ENCODE assay signal across 12 cellular contexts in genomic region chr3:5021571-5022092, GRCh38. TPM values are rescaled to one million over a fixed set of nuclear protein-coding genes. Genes with fewer than 3 reads are reported as not detected.
DNase-seq lines count a peak whose midpoint lies in the region; ATAC-seq and TF ChIP-seq lines count a peak whose summit lies in the region.
"Had no signal": no experiment of that assay in that cellular context is flagged by ENCODE, and none has a peak within 500 bp of the region (broad histone marks: within the 10 kb centered on the region; RNA-seq: fewer than 3 reads in every experiment).

No MANE protein-coding gene starts in this region.

- no peaks in the 10 kb centered on the region for H3K4me1 ChIP-seq in breast epithelium
- peaks cover 62% of the 10 kb centered on the region for H3K4me1 ChIP-seq in foreskin keratinocyte

- H3K9me3 Mint-ChIP-seq in MCF 10A (ENCODE audit: unreplicated experiment) (no peaks in the 10 kb centered on the region), type B pancreatic cell (no peaks in the 10 kb centered on the region)
- H3K9me3 Mint-ChIP-seq in activated CD8-positive, alpha-beta T cell treated with anti-CD3 and anti-CD28 coated beads, Interleukin-2, amount 10 ng/mL, durations not matched to agents 7 days and 5 days (ENCODE audit: insufficient read depth): no peaks in the 10 kb centered on the region
- H3K9me3 Mint-ChIP-seq: CD8-positive, alpha-beta T cell had no signal

- H3K27me3 Mint-ChIP-seq in MCF 10A (ENCODE audit: insufficient read depth, unreplicated experiment) (no peaks in the 10 kb centered on the region), type B pancreatic cell (no peaks in the 10 kb centered on the region)
- no peaks in the 10 kb centered on the region for H3K27me3 Mint-ChIP-seq in activated CD8-positive, alpha-beta T cell treated with anti-CD3 and anti-CD28 coated beads, Interleukin-2, amount 10 ng/mL, durations not matched to agents 7 days and 5 days (ENCODE audit: low read depth)

- H3K4me3 Mint-ChIP-seq in MCF 10A (ENCODE audit: unreplicated experiment): no peak overlapping the region
- no peak overlapping the region for H3K4me3 Mint-ChIP-seq in activated CD8-positive, alpha-beta T cell treated with anti-CD3 and anti-CD28 coated beads, Interleukin-2, amount 10 ng/mL, durations not matched to agents 7 days and 5 days
- no peak overlapping the region for H3K4me3 Mint-ChIP-seq in type B pancreatic cell
- H3K4me3 Mint-ChIP-seq: CD8-positive, alpha-beta T cell had no signal

- H3K36me3 Mint-ChIP-seq in MCF 10A (ENCODE audit: insufficient read depth, unreplicated experiment): no peaks in the 10 kb centered on the region
- H3K36me3 Mint-ChIP-seq in activated CD8-positive, alpha-beta T cell treated with anti-CD3 and anti-CD28 coated beads, Interleukin-2, amount 10 ng/mL, durations not matched to agents 7 days and 5 days (ENCODE audit: low read depth): no peaks in the 10 kb centered on the region
- H3K36me3 Mint-ChIP-seq in type B pancreatic cell: no peaks in the 10 kb centered on the region
- H3K36me3 Mint-ChIP-seq: CD8-positive, alpha-beta T cell had no signal

- DNase-seq in MCF 10A (ENCODE audit: unreplicated experiment): peak; percentile 81
- no peak for DNase-seq in breast epithelium (ENCODE audit: low spot score in 2 of 2)
- no peak for DNase-seq in activated CD8-positive, alpha-beta T cell treated with anti-CD3 and anti-CD28 coated beads, Interleukin-2, amount 10 ng/mL, durations not matched to agents 7 days and 5 days
- DNase-seq in foreskin keratinocyte: peak; percentile 90 to 94
- DNase-seq in type B pancreatic cell (ENCODE audit: extremely low spot score, unreplicated experiment): no peak
- no peak for DNase-seq in NCI-H524 (lab: John Stamatoyannopoulos, UW)
- no peak for DNase-seq in middle frontal gyrus (ENCODE audit: extremely low spot score, low spot score)
- DNase-seq: CD8-positive, alpha-beta T cell; NCI-H82; posterior cingulate gyrus; thyroid gland had no signal

- BruUV-seq in MCF 10A (replicated peaks; lab: Mats Ljungman, UMichigan): no TSS peak

- no peak for TF ChIP-seq CTCF in MCF 10A (IDR thresholded peaks at IDR 0.05; ENCODE audit: unreplicated experiment)
- no peak for TF ChIP-seq CTCF in breast epithelium (IDR thresholded peaks at IDR 0.05)
- TF ChIP-seq CTCF in foreskin keratinocyte (conservative IDR thresholded peaks at IDR 0.05): peak; percentile 63
- no peak for TF ChIP-seq CTCF in type B pancreatic cell (conservative IDR thresholded peaks at IDR 0.05)

- H3K4me1 Mint-ChIP-seq in MCF 10A (ENCODE audit: insufficient read depth, unreplicated experiment) (peaks cover 50% of the 10 kb centered on the region), type B pancreatic cell (ENCODE audit: unreplicated experiment) (peaks cover 23% of the 10 kb centered on the region)
- peaks cover 77% of the 10 kb centered on the region for H3K4me1 Mint-ChIP-seq in activated CD8-positive, alpha-beta T cell treated with anti-CD3 and anti-CD28 coated beads, Interleukin-2, amount 10 ng/mL, durations not matched to agents 7 days and 5 days (ENCODE audit: low read depth)

- CTCF ChIA-PET in MCF 10A (lab: Yijun Ruan, JAX): interaction anchor here (0.5 to 11.0 kb wide), 15 partner anchors 10 to 686 kb away, joined by 3 to 185 read pairs (median 4); partner anchors contain the start of gene BHLHE40
- CTCF ChIA-PET in activated CD8-positive, alpha-beta T cell treated with anti-CD3 and anti-CD28 coated beads, Interleukin-2, amount 10 ng/mL, durations not matched to agents 7 days and 5 days (lab: Charles Lee): interaction anchor here (1.1 to 10.7 kb wide), 11 partner anchors 10 to 310 kb away, joined by 3 to 123 read pairs (median 5); partner anchors contain the start of gene BHLHE40

- TF ChIP-seq POLR2A in breast epithelium (IDR thresholded peaks at IDR 0.05): no peak

- POLR2A ChIA-PET in MCF 10A (lab: Yijun Ruan, JAX): interaction anchor here (0.6 to 8.6 kb wide), 14 partner anchors 17 to 312 kb away, joined by 3 to 251 read pairs (median 8); partner anchors contain the start of gene BHLHE40
- POLR2A ChIA-PET in activated CD8-positive, alpha-beta T cell treated with anti-CD3 and anti-CD28 coated beads, Interleukin-2, amount 10 ng/mL, durations not matched to agents 7 days and 5 days (lab: Charles Lee): interaction anchor here (0.7 to 24.9 kb wide), 3 partner anchors 10 to 189 kb away, joined by 3 to 450 read pairs (median 3); partner anchors contain the start of gene BHLHE40

- H3K9me3 ChIP-seq in breast epithelium: no peaks in the 10 kb centered on the region
- H3K9me3 ChIP-seq: thyroid gland had no signal

- H3K27ac ChIP-seq in breast epithelium: peak overlapping the region in 1 of 2 donors; percentile 23
- H3K27ac ChIP-seq in foreskin keratinocyte: peak overlapping the region; percentile 100
- H3K27ac ChIP-seq: thyroid gland had no signal

- H3K27ac Mint-ChIP-seq in MCF 10A (ENCODE audit: low read depth, unreplicated experiment): peak overlapping the region; percentile 80
- peak overlapping the region; percentile 62 for H3K27ac Mint-ChIP-seq in activated CD8-positive, alpha-beta T cell treated with anti-CD3 and anti-CD28 coated beads, Interleukin-2, amount 10 ng/mL, durations not matched to agents 7 days and 5 days
- peak overlapping the region; percentile 52 for H3K27ac Mint-ChIP-seq in type B pancreatic cell
- H3K27ac Mint-ChIP-seq: CD8-positive, alpha-beta T cell had no signal

- H3K36me3 ChIP-seq in breast epithelium: no peaks in the 10 kb centered on the region
- H3K36me3 ChIP-seq: thyroid gland had no signal

- no peak for ATAC-seq in activated CD8-positive, alpha-beta T cell treated with anti-CD3 and anti-CD28 coated beads, Interleukin-2, amount 10 ng/mL, durations not matched to agents 7 days and 5 days
- ATAC-seq in foreskin keratinocyte (peak; percentile 45), GM18519 (IDR thresholded peaks at IDR 0.05; ENCODE audit: low FRiP score, unreplicated experiment) (no peak)
- ATAC-seq: CD8-positive, alpha-beta T cell had no signal

- intact Hi-C loops in MCF 10A (cut with micrococcal nuclease): no loop called here
- intact Hi-C loops in breast epithelium (cut with DNase I; ENCODE audit: low total_unique reads): no loop called here

- no peak overlapping the region for H3K4me3 ChIP-seq in breast epithelium
- H3K4me3 ChIP-seq: thyroid gland had no signal

- no peaks in the 10 kb centered on the region for H3K27me3 ChIP-seq in breast epithelium
- H3K27me3 ChIP-seq in foreskin keratinocyte: no peaks in the 10 kb centered on the region
- H3K27me3 ChIP-seq: thyroid gland had no signal

RNA-seq across cellular contexts. Expression of gene BHLHE40, which starts 42.4 kb away (rescaled TPM):
- total RNA-seq in MCF 10A (2022) (16.8 and 27.9 TPM in 2 replicates), breast epithelium (100 to 1,000 TPM in 2 of 3 donors, 10 to 100 TPM in 1; 13.8 to 177 (median 135) TPM), foreskin keratinocyte (78.2 and 96.0 TPM in 2 replicates), type B pancreatic cell (ENCODE audit: low replicate concordance) (13.6 and 40.5 TPM in 2 replicates)
- 100 to 1,000 TPM; 209 to 219 TPM for total RNA-seq in activated CD8-positive, alpha-beta T cell treated with anti-CD3 and anti-CD28 coated beads, Interleukin-2, amount 10 ng/mL, durations not matched to agents 7 days and 5 days
- 44.6 and 47.5 TPM in 2 replicates for polyA plus RNA-seq in foreskin keratinocyte

Comparison
In these comparisons a context has a peak if more than half of its experiments do, and no peak if none do; other contexts are left out.
1. DNase-seq: peak in MCF 10A (single experiment) and foreskin keratinocyte (2 of 2); none in breast epithelium (0 of 2), activated CD8-positive, alpha-beta T cell treated with anti-CD3 and anti-CD28 coated beads, Interleukin-2, amount 10 ng/mL, durations not matched to agents 7 days and 5 days (single experiment), type B pancreatic cell (single experiment), NCI-H524 (0 of 2) and middle frontal gyrus (single experiment).
2. Peak in every context shown above with its lines, with median percentiles within 50 percentile points of each other: H3K27ac Mint-ChIP-seq.